In the genomic region with DNA sequence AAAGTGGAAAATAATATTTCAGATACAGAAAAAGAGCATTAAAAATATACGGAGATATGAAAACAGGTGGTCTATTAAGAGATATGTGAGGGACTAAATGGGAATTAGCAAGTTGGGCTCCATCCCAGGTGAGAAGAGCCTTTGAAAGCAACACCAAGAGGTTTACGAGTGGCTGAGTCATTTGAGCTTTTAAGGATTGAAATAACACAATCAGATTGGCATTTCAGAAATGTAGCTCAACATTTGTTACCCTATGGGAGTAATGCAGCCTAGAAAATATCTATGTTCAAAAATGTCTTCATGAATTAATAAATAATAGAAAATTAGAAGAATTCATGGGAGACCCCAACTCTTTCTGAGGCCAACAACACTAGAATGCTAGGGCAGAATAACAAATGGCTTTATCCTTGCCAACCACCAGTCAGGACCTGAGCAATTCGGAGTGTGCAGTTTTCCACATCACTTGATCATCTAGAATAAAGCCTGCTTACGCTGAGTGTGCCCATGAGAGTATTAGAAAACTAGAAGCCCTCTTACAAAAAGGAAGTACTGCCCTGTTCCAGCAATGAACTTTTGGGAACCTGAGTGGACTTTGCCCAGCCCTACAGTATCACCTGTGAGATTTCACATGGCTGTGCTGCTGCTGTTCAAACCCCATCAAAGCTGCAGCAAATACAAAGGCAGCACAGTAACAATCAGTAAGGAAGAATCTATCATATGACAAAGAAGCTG, we compare ENCODE assay signal across 13 cellular contexts.
A peak's percentile ranks its signal among the peaks of the same experiment; 100 is the strongest.
DNase-seq lines count a peak whose midpoint lies in the region; ATAC-seq and TF ChIP-seq lines count a peak whose summit lies in the region.
"Had no signal": no experiment of that assay in that cellular context is flagged by ENCODE, and none has a peak within 500 bp of the region (broad histone marks: within the 10 kb centered on the region; RNA-seq: fewer than 3 reads in every experiment).

No MANE protein-coding gene starts in this region.

- H3K9me3 ChIP-seq in mammary epithelial cell (replicated peaks; ENCODE audit: insufficient read depth, low read length) (no peaks in the 10 kb centered on the region), neural cell (ENCODE audit: low read length) (no peaks in the 10 kb centered on the region), colonic mucosa (no peaks in the 10 kb centered on the region), A673 (ENCODE audit: low read depth, low read length, poor library complexity, severe bottlenecking) (no peaks in the 10 kb centered on the region), MM.1S (replicated peaks; ENCODE audit: insufficient read depth, low read length) (no peaks in the 10 kb centered on the region)
- H3K9me3 ChIP-seq: stomach had no signal

- H3K4me1 ChIP-seq in mammary epithelial cell (ENCODE audit: insufficient read depth, low read length) = peaks cover 29% of the 10 kb centered on the region
- no peaks in the 10 kb centered on the region for H3K4me1 ChIP-seq in colonic mucosa
- no peaks in the 10 kb centered on the region for H3K4me1 ChIP-seq in A673 (ENCODE audit: insufficient read depth, low read length, poor library complexity, severe bottlenecking)
- no peaks in the 10 kb centered on the region for H3K4me1 ChIP-seq in MM.1S (ENCODE audit: low read length)
- H3K4me1 ChIP-seq: stomach had no signal

- intact Hi-C loops in mammary epithelial cell (cut with micrococcal nuclease) = loop anchor here (10.0 kb wide), 1 partner anchor 389 kb away; no protein-coding TSS in a partner anchor
- intact Hi-C loops in colonic mucosa (cut with DNase I) = no loop called here
- intact Hi-C loops in A673 (cut with micrococcal nuclease; ENCODE audit: unreplicated experiment) = no loop called here

- H3K9me2 ChIP-seq in neural cell (ENCODE audit: insufficient read depth, low read length) = no peaks in the 10 kb centered on the region
- H3K9me2 ChIP-seq in MM.1S (replicated peaks; ENCODE audit: insufficient read depth, low read length) = no peaks in the 10 kb centered on the region

- 77% methylated on average over 4 of the region's 4 CpGs for WGBS in mammary epithelial cell (ENCODE audit: low coverage, missing lambda C conversion rate)

- H3K9ac ChIP-seq in mammary epithelial cell (ENCODE audit: insufficient read depth, low read length) (no peak overlapping the region), neural cell (ENCODE audit: low read length) (no peak overlapping the region), colonic mucosa (ENCODE audit: low read depth in 2 of 2, low read length in 2 of 2) (no peak overlapping the region), MM.1S (ENCODE audit: low read length) (no peak overlapping the region)

- H2AFZ ChIP-seq in mammary epithelial cell (ENCODE audit: low read depth, low read length) (no peak overlapping the region), neural cell (ENCODE audit: low read depth, low read length) (no peak overlapping the region), MM.1S (ENCODE audit: low read length) (no peak overlapping the region)

- ATAC-seq in GM21723 (IDR thresholded peaks at IDR 0.05; ENCODE audit: unreplicated experiment) = no peak
- ATAC-seq: activated CD8-positive, alpha-beta memory T cell treated with anti-CD3 and anti-CD28 coated beads, Interleukin-2, amount 10 ng/mL, durations not matched to agents 7 days and 5 days; activated naive CD4-positive, alpha-beta T cell treated with anti-CD3 and anti-CD28 coated beads, Interleukin-2, amount 50 U/mL, for 72 hours had no signal

- H3K27ac ChIP-seq in mammary epithelial cell (ENCODE audit: insufficient read depth, low read depth, low read length) = no peak overlapping the region
- H3K27ac ChIP-seq in neural cell (ENCODE audit: low read length) = peak overlapping the region; percentile 53
- no peak overlapping the region for H3K27ac ChIP-seq in colonic mucosa
- H3K27ac ChIP-seq in A673 (ENCODE audit: low read depth, low read length, poor library complexity, severe bottlenecking) = no peak overlapping the region
- no peak overlapping the region for H3K27ac ChIP-seq in MM.1S (ENCODE audit: low read length)
- H3K27ac ChIP-seq: stomach had no signal

- peak overlapping the region; percentile 5 for H3K4me2 ChIP-seq in mammary epithelial cell (ENCODE audit: insufficient read depth, low read depth, low read length)
- H3K4me2 ChIP-seq in neural cell (ENCODE audit: low read length) = no peak overlapping the region
- H3K4me2 ChIP-seq in MM.1S (ENCODE audit: low read depth, low read length) = no peak overlapping the region

- no peaks in the 10 kb centered on the region for H4K20me1 ChIP-seq in mammary epithelial cell (ENCODE audit: insufficient read depth, low read length)
- H4K20me1 ChIP-seq in neural cell (ENCODE audit: insufficient read depth) = no peaks in the 10 kb centered on the region
- H4K20me1 ChIP-seq in MM.1S (ENCODE audit: insufficient read depth, low read length) = no peaks in the 10 kb centered on the region

- H3K4me3 ChIP-seq in mammary epithelial cell (replicated peaks in 1 of 3; ENCODE audit: insufficient read depth in 1 of 3, low read depth in 2 of 3, low read length in 3 of 3) = no peak overlapping the region
- H3K4me3 ChIP-seq in neural cell (ENCODE audit: low read length) = no peak overlapping the region
- no peak overlapping the region for H3K4me3 ChIP-seq in colonic mucosa
- no peak overlapping the region for H3K4me3 ChIP-seq in A673 (ENCODE audit: low read depth, low read length, poor library complexity, severe bottlenecking)
- no peak overlapping the region for H3K4me3 ChIP-seq in MM.1S (ENCODE audit: low read length)
- H3K4me3 ChIP-seq: stomach had no signal

- BruUV-seq in mammary epithelial cell (replicated peaks; lab: Mats Ljungman, UMichigan) (no TSS peak), A673 (replicated peaks; lab: Mats Ljungman, UMichigan) (no TSS peak)

- no peak for TF ChIP-seq CTCF in mammary epithelial cell (conservative IDR thresholded peaks at IDR 0.05 in 1 of 2, IDR thresholded peaks at IDR 0.05 in 1 of 2; ENCODE audit: extremely low read depth in 1 of 2, insufficient read depth in 1 of 2, low read depth in 1 of 2, low read length in 2 of 2)
- no peak for TF ChIP-seq CTCF in neural cell (IDR thresholded peaks at IDR 0.05; ENCODE audit: poor library complexity, severe bottlenecking)
- TF ChIP-seq CTCF in colonic mucosa (IDR thresholded peaks at IDR 0.05) = no peak
- no peak for TF ChIP-seq CTCF in A673 (conservative IDR thresholded peaks at IDR 0.05; ENCODE audit: low read depth, low read length)
- no peak for TF ChIP-seq CTCF in MM.1S (IDR thresholded peaks at IDR 0.05; ENCODE audit: low read length)

- POLR2A ChIA-PET in A673 (lab: Charles Lee; ENCODE audit: low non-redundant PET) = no interaction called here

- H3K36me3 ChIP-seq in mammary epithelial cell (ENCODE audit: insufficient read depth, low read length) (no peaks in the 10 kb centered on the region), neural cell (ENCODE audit: insufficient read depth, low read length) (no peaks in the 10 kb centered on the region), colonic mucosa (no peaks in the 10 kb centered on the region), A673 (ENCODE audit: insufficient read depth, low read length, poor library complexity, severe bottlenecking) (no peaks in the 10 kb centered on the region), MM.1S (replicated peaks; ENCODE audit: insufficient read depth, low read length) (no peaks in the 10 kb centered on the region)
- H3K36me3 ChIP-seq: stomach had no signal

- H3K27me3 ChIP-seq in mammary epithelial cell (ENCODE audit: insufficient read depth, low read length) (no peaks in the 10 kb centered on the region), neural cell (ENCODE audit: insufficient read depth, low read depth, low read length) (no peaks in the 10 kb centered on the region), colonic mucosa (no peaks in the 10 kb centered on the region), A673 (replicated peaks; ENCODE audit: insufficient read depth, low read depth, low read length, poor library complexity) (no peaks in the 10 kb centered on the region), MM.1S (replicated peaks; ENCODE audit: insufficient read depth, low read length) (no peaks in the 10 kb centered on the region)
- H3K27me3 ChIP-seq: stomach had no signal

- peak; percentile 58 for DNase-seq in ELR (ENCODE audit: low read depth)
- peak; percentile 41 for DNase-seq in NCI-H2107 (lab: John Stamatoyannopoulos, UW)
- DNase-seq in mammary epithelial cell = peak; percentile 56
- DNase-seq in colonic mucosa = no peak
- no peak for DNase-seq in A673 (ENCODE audit: low spot score)
- DNase-seq in MM.1S = no peak
- DNase-seq: activated CD8-positive, alpha-beta memory T cell treated with anti-CD3 and anti-CD28 coated beads, Interleukin-2, amount 10 ng/mL, durations not matched to agents 7 days and 5 days; CD4-positive, CD25-positive, alpha-beta regulatory T cell; SHP77 treated with DMSO at 0.1 percent for 48 hours; stomach had no signal

- no peak for TF ChIP-seq RAD21 in neural cell (conservative IDR thresholded peaks at IDR 0.05)

- no peak for TF ChIP-seq EP300 in neural cell (conservative IDR thresholded peaks at IDR 0.05; ENCODE audit: poor library complexity, severe bottlenecking)

- in situ Hi-C loops in mammary epithelial cell (cut with MboI; ENCODE audit: low sequenced_read_pairs in 2 of 2) = no loop called here

- H3K79me2 ChIP-seq in mammary epithelial cell (ENCODE audit: insufficient read depth, low read length) = no peaks in the 10 kb centered on the region
- no peaks in the 10 kb centered on the region for H3K79me2 ChIP-seq in neural cell (replicated peaks; ENCODE audit: insufficient read depth, low read length)
- no peaks in the 10 kb centered on the region for H3K79me2 ChIP-seq in MM.1S (ENCODE audit: low read length)

- CTCF ChIA-PET in mammary epithelial cell (lab: Charles Lee; ENCODE audit: low non-redundant PET) = no interaction called here
- CTCF ChIA-PET in A673 (lab: Charles Lee) = no interaction called here

- dilution Hi-C loops in mammary epithelial cell (cut with HindIII; ENCODE audit: low sequenced_read_pairs) = no loop called here

- H3F3A ChIP-seq in neural cell (ENCODE audit: insufficient read depth, low read length, poor library complexity, severe bottlenecking) (no peaks in the 10 kb centered on the region), MM.1S (ENCODE audit: insufficient read depth, low read length) (no peaks in the 10 kb centered on the region)

TF ChIP-seq in neural cell, 6 proteins besides CTCF, POLR2A, EP300 and RAD21 (continues in another document):
- TF ChIP-seq EZH2 (IDR thresholded peaks at IDR 0.05; ENCODE audit: borderline replicate concordance, insufficient read depth, low read length, poor library complexity, severe bottlenecking) = no peak
- no peak for TF ChIP-seq TAF1 (IDR thresholded peaks at IDR 0.05; ENCODE audit: low read depth)
- TF ChIP-seq POLR2AphosphoS5 (IDR thresholded peaks at IDR 0.05) = no peak
- TF ChIP-seq MXI1 (conservative IDR thresholded peaks at IDR 0.05; ENCODE audit: poor library complexity, severe bottlenecking) = no peak
- TF ChIP-seq SMC3 (conservative IDR thresholded peaks at IDR 0.05; ENCODE audit: poor library complexity) = no peak

Comparison
In these comparisons a context has a peak if more than half of its experiments do, and no peak if none do; other contexts are left out.
1. DNase-seq: peak in ELR (single experiment), NCI-H2107 (single experiment) and mammary epithelial cell (single experiment); none in colonic mucosa (single experiment), A673 (single experiment) and MM.1S (single experiment).